1 cellular context compared by ENCODE assay signal in the genomic region with DNA sequence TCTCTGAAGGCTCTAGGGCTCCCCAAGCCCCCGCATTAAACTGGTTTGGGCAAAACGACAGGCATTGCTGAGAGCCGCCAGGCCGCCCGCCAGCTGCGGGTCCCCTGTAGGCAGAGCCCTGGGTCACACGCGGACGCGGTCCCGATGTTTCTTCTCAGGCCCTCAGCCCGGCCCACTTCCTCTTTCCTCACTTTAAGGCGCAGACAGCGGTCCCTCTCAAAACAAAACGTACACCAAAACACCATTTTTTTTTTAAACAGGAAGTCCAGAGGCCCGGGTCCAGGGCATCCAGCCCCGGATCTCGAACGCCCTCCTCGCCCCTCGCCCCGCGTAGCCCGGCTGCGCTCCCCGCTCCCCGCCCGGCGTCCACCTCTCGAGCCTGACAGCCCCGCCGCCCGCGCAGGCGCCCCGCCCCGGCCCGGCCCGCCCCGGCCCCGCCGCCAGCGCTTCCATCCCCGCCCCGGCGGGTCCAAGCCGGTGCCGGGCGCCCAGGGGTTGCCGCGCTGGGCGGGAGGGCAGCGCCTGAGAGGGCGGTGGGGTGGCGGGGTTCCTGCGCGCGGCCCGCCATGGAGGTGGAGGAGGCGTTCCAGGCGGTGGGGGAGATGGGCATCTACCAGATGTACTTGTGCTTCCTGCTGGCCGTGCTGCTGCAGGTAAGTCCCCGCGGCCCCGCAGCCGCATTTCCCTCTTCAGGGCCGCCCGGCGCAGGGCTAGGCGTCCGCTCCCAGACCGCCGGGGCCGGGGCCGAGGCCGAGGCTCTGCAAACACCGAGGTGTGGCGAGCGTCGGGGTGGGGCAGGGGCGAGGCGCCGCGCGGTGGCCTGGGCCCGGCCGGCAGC.
TF ChIP-seq lines count a peak whose summit lies in the region.

A gene (plus strand): TSS at position 452 of the 838 bp plus-strand sequence. CDS start 115 bp downstream, at position 567.

TF ChIP-seq in GM23338, 12 proteins besides CTCF, POLR2A, EP300 and RAD21 (continued from another document):
- TF ChIP-seq, protein P1, sequence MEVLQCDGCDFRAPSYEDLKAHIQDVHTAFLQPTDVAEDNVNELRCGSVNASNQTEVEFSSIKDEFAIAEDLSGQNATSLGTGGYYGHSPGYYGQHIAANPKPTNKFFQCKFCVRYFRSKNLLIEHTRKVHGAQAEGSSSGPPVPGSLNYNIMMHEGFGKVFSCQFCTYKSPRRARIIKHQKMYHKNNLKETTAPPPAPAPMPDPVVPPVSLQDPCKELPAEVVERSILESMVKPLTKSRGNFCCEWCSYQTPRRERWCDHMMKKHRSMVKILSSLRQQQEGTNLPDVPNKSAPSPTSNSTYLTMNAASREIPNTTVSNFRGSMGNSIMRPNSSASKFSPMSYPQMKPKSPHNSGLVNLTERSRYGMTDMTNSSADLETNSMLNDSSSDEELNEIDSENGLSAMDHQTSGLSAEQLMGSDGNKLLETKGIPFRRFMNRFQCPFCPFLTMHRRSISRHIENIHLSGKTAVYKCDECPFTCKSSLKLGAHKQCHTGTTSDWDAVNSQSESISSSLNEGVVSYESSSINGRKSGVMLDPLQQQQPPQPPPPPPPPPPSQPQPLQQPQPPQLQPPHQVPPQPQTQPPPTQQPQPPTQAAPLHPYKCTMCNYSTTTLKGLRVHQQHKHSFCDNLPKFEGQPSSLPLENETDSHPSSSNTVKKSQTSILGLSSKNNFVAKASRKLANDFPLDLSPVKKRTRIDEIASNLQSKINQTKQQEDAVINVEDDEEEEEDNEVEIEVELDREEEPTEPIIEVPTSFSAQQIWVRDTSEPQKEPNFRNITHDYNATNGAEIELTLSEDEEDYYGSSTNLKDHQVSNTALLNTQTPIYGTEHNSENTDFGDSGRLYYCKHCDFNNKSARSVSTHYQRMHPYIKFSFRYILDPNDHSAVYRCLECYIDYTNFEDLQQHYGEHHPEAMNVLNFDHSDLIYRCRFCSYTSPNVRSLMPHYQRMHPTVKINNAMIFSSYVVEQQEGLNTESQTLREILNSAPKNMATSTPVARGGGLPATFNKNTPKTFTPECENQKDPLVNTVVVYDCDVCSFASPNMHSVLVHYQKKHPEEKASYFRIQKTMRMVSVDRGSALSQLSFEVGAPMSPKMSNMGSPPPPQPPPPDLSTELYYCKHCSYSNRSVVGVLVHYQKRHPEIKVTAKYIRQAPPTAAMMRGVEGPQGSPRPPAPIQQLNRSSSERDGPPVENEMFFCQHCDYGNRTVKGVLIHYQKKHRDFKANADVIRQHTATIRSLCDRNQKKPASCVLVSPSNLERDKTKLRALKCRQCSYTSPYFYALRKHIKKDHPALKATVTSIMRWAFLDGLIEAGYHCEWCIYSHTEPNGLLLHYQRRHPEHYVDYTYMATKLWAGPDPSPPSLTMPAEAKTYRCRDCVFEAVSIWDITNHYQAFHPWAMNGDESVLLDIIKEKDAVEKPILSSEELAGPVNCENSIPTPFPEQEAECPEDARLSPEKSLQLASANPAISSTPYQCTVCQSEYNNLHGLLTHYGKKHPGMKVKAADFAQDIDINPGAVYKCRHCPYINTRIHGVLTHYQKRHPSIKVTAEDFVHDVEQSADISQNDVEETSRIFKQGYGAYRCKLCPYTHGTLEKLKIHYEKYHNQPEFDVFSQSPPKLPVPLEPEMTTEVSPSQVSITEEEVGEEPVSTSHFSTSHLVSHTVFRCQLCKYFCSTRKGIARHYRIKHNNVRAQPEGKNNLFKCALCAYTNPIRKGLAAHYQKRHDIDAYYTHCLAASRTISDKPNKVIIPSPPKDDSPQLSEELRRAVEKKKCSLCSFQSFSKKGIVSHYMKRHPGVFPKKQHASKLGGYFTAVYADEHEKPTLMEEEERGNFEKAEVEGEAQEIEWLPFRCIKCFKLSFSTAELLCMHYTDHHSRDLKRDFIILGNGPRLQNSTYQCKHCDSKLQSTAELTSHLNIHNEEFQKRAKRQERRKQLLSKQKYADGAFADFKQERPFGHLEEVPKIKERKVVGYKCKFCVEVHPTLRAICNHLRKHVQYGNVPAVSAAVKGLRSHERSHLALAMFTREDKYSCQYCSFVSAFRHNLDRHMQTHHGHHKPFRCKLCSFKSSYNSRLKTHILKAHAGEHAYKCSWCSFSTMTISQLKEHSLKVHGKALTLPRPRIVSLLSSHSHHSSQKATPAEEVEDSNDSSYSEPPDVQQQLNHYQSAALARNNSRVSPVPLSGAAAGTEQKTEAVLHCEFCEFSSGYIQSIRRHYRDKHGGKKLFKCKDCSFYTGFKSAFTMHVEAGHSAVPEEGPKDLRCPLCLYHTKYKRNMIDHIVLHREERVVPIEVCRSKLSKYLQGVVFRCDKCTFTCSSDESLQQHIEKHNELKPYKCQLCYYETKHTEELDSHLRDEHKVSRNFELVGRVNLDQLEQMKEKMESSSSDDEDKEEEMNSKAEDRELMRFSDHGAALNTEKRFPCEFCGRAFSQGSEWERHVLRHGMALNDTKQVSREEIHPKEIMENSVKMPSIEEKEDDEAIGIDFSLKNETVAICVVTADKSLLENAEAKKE (CRISPR knock-in tag; IDR thresholded peaks at IDR 0.05): no peak
TF ChIP-seq in GM23338: peak in this region for 0.
